ENCODE assay signal across 1 cellular context in the genomic region with DNA sequence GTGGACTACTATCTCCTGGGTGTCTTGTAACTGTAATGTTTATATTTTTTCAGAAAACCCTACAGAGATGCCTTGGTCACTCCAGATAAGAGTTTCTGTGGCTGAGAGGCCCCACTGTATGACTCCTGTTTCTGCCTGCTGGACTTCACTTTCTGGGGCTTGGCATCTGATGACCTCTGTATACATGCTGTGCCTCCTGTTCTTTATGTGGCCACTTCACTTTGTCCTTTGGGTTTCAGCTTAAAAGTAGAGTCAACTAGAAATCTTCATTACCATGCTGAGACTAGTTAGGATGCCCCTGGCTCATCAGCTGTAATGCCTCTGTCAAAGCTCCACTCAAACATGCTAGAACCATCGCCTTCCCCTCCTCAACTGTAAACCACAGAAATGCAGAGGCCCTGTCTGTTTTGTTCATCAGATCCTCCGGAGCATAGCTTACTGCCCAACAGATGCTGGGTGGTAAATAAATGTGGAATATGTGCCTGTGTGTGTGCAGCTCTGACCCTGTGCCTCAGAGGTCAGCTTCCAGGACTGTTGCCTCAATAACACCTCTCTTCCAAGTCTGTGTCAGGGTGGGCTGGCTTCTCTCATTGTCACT.
TF ChIP-seq lines count a peak whose summit lies in the region.

No MANE protein-coding gene starts in this region.

TF ChIP-seq in SK-N-SH, 30 proteins besides CTCF, POLR2A, EP300 and RAD21 (continued from another document):
- TF ChIP-seq, protein P1, sequence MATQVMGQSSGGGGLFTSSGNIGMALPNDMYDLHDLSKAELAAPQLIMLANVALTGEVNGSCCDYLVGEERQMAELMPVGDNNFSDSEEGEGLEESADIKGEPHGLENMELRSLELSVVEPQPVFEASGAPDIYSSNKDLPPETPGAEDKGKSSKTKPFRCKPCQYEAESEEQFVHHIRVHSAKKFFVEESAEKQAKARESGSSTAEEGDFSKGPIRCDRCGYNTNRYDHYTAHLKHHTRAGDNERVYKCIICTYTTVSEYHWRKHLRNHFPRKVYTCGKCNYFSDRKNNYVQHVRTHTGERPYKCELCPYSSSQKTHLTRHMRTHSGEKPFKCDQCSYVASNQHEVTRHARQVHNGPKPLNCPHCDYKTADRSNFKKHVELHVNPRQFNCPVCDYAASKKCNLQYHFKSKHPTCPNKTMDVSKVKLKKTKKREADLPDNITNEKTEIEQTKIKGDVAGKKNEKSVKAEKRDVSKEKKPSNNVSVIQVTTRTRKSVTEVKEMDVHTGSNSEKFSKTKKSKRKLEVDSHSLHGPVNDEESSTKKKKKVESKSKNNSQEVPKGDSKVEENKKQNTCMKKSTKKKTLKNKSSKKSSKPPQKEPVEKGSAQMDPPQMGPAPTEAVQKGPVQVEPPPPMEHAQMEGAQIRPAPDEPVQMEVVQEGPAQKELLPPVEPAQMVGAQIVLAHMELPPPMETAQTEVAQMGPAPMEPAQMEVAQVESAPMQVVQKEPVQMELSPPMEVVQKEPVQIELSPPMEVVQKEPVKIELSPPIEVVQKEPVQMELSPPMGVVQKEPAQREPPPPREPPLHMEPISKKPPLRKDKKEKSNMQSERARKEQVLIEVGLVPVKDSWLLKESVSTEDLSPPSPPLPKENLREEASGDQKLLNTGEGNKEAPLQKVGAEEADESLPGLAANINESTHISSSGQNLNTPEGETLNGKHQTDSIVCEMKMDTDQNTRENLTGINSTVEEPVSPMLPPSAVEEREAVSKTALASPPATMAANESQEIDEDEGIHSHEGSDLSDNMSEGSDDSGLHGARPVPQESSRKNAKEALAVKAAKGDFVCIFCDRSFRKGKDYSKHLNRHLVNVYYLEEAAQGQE (IDR thresholded peaks at IDR 0.05; ENCODE audit: low read depth, low read length): no peak
- TF ChIP-seq RFX5 (IDR thresholded peaks at IDR 0.05; ENCODE audit: low read length) (no peak), NRF1 (IDR thresholded peaks at IDR 0.05; ENCODE audit: low read depth, low read length) (no peak), FOXJ3 (CRISPR knock-in tag; IDR thresholded peaks at IDR 0.05) (no peak), TEAD4 (IDR thresholded peaks at IDR 0.05; ENCODE audit: borderline replicate concordance, insufficient read depth) (no peak)
- TF ChIP-seq, protein P2, sequence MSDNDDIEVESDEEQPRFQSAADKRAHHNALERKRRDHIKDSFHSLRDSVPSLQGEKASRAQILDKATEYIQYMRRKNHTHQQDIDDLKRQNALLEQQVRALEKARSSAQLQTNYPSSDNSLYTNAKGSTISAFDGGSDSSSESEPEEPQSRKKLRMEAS (IDR thresholded peaks at IDR 0.05; ENCODE audit: low read depth): no peak
- TF ChIP-seq, protein P3, sequence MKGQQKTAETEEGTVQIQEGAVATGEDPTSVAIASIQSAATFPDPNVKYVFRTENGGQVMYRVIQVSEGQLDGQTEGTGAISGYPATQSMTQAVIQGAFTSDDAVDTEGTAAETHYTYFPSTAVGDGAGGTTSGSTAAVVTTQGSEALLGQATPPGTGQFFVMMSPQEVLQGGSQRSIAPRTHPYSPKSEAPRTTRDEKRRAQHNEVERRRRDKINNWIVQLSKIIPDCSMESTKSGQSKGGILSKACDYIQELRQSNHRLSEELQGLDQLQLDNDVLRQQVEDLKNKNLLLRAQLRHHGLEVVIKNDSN (IDR thresholded peaks at IDR 0.05; ENCODE audit: borderline replicate concordance, low read depth): no peak
